Comparison of ENCODE assay signal across 1 cellular context in the genomic region with DNA sequence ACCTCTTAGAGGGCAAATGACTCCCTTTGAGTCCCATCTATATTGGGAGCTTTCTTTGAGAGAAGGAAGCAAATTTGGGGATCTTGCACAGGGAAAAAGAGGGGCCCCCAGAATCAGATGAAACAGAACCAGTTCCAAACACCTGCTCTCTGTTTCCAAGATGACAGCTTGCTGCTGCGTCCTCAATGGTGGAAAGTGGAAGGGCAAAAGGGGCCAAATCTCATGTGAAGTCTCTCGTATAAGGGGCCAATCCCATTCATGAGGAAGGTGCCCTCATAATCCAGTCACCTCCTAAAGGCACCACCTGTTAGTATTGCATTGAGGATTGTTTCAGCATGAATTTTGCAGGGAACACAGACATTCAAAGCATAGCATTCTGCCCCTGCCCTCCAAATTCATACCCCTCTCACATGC.
A peak's percentile ranks its signal among the peaks of the same experiment; 100 is the strongest.
TF ChIP-seq lines count a peak whose summit lies in the region.

No MANE protein-coding gene starts in this region.

TF ChIP-seq in HepG2, 621 proteins besides CTCF, POLR2A, EP300 and RAD21 (continued from another document):
- TF ChIP-seq, protein P1, sequence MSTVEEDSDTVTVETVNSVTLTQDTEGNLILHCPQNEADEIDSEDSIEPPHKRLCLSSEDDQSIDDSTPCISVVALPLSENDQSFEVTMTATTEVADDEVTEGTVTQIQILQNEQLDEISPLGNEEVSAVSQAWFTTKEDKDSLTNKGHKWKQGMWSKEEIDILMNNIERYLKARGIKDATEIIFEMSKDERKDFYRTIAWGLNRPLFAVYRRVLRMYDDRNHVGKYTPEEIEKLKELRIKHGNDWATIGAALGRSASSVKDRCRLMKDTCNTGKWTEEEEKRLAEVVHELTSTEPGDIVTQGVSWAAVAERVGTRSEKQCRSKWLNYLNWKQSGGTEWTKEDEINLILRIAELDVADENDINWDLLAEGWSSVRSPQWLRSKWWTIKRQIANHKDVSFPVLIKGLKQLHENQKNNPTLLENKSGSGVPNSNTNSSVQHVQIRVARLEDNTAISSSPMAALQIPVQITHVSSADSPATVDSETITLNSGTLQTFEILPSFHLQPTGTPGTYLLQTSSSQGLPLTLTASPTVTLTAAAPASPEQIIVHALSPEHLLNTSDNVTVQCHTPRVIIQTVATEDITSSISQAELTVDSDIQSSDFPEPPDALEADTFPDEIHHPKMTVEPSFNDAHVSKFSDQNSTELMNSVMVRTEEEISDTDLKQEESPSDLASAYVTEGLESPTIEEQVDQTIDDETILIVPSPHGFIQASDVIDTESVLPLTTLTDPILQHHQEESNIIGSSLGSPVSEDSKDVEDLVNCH (CRISPR knock-in tag; IDR thresholded peaks at IDR 0.05) = no peak
- TF ChIP-seq, protein P2, sequence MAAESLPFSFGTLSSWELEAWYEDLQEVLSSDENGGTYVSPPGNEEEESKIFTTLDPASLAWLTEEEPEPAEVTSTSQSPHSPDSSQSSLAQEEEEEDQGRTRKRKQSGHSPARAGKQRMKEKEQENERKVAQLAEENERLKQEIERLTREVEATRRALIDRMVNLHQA (CRISPR knock-in tag; IDR thresholded peaks at IDR 0.05) = no peak
- TF ChIP-seq ZNF766 (CRISPR knock-in tag; IDR thresholded peaks at IDR 0.05; ENCODE audit: borderline replicate concordance) = no peak
- no peak for TF ChIP-seq ZNF12 (CRISPR knock-in tag; IDR thresholded peaks at IDR 0.05)
- no peak for TF ChIP-seq CREB1 (IDR thresholded peaks at IDR 0.05)
- TF ChIP-seq CREB1 (CRISPR knock-in tag; IDR thresholded peaks at IDR 0.05) = peak; percentile 11; the same call in 1 of the 2 replicates
- TF ChIP-seq ZNF136 (CRISPR knock-in tag; IDR thresholded peaks at IDR 0.05; ENCODE audit: low read depth) = 0 out of 2 replicates have a peak, but pooled peaks have one; percentile 16
- TF ChIP-seq, protein P3, sequence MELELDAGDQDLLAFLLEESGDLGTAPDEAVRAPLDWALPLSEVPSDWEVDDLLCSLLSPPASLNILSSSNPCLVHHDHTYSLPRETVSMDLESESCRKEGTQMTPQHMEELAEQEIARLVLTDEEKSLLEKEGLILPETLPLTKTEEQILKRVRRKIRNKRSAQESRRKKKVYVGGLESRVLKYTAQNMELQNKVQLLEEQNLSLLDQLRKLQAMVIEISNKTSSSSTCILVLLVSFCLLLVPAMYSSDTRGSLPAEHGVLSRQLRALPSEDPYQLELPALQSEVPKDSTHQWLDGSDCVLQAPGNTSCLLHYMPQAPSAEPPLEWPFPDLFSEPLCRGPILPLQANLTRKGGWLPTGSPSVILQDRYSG (CRISPR knock-in tag; IDR thresholded peaks at IDR 0.05) = no peak
- TF ChIP-seq, protein P4, sequence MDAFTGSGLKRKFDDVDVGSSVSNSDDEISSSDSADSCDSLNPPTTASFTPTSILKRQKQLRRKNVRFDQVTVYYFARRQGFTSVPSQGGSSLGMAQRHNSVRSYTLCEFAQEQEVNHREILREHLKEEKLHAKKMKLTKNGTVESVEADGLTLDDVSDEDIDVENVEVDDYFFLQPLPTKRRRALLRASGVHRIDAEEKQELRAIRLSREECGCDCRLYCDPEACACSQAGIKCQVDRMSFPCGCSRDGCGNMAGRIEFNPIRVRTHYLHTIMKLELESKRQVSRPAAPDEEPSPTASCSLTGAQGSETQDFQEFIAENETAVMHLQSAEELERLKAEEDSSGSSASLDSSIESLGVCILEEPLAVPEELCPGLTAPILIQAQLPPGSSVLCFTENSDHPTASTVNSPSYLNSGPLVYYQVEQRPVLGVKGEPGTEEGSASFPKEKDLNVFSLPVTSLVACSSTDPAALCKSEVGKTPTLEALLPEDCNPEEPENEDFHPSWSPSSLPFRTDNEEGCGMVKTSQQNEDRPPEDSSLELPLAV (CRISPR knock-in tag; conservative IDR thresholded peaks at IDR 0.05; ENCODE audit: low read depth) = no peak
- TF ChIP-seq CHD4 (IDR thresholded peaks at IDR 0.05; ENCODE audit: borderline replicate concordance, low read length) = no peak
- no peak for TF ChIP-seq ZNF781 (CRISPR knock-in tag; IDR thresholded peaks at IDR 0.05; ENCODE audit: borderline replicate concordance, not compliant biosample characterization)
- TF ChIP-seq ZNF430 (CRISPR knock-in tag; IDR thresholded peaks at IDR 0.05) = no peak
- TF ChIP-seq ZBTB21 (CRISPR knock-in tag; IDR thresholded peaks at IDR 0.05) = no peak
- no peak for TF ChIP-seq ZNF878 (CRISPR knock-in tag; IDR thresholded peaks at IDR 0.05)
- no peak for TF ChIP-seq SUZ12 (IDR thresholded peaks at IDR 0.05; ENCODE audit: low read depth, low read length)
- TF ChIP-seq GATAD2A (CRISPR knock-in tag; IDR thresholded peaks at IDR 0.05) = no peak
- TF ChIP-seq, protein P5, sequence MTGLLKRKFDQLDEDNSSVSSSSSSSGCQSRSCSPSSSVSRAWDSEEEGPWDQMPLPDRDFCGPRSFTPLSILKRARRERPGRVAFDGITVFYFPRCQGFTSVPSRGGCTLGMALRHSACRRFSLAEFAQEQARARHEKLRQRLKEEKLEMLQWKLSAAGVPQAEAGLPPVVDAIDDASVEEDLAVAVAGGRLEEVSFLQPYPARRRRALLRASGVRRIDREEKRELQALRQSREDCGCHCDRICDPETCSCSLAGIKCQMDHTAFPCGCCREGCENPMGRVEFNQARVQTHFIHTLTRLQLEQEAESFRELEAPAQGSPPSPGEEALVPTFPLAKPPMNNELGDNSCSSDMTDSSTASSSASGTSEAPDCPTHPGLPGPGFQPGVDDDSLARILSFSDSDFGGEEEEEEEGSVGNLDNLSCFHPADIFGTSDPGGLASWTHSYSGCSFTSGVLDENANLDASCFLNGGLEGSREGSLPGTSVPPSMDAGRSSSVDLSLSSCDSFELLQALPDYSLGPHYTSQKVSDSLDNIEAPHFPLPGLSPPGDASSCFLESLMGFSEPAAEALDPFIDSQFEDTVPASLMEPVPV (CRISPR knock-in tag; IDR thresholded peaks at IDR 0.05) = no peak
- TF ChIP-seq SP140L (CRISPR knock-in tag; IDR thresholded peaks at IDR 0.05; ENCODE audit: borderline replicate concordance) = no peak
- no peak for TF ChIP-seq ESRRA (CRISPR knock-in tag; IDR thresholded peaks at IDR 0.05; ENCODE audit: low read depth)
- no peak for TF ChIP-seq ZNF841 (CRISPR knock-in tag; IDR thresholded peaks at IDR 0.05; ENCODE audit: borderline replicate concordance)
- TF ChIP-seq ZNF552 (CRISPR knock-in tag; IDR thresholded peaks at IDR 0.05; ENCODE audit: borderline replicate concordance) = no peak
- TF ChIP-seq MAZ (IDR thresholded peaks at IDR 0.05; ENCODE audit: borderline replicate concordance, low read depth, low read length) = no peak
- no peak for TF ChIP-seq MAZ (CRISPR knock-in tag; IDR thresholded peaks at IDR 0.05; ENCODE audit: low read depth)
- no peak for TF ChIP-seq ZEB1 (IDR thresholded peaks at IDR 0.05; ENCODE audit: insufficient replicate concordance, low read depth)
- no peak for TF ChIP-seq MZF1 (CRISPR knock-in tag; IDR thresholded peaks at IDR 0.05; ENCODE audit: borderline replicate concordance)
- TF ChIP-seq REPIN1 (CRISPR knock-in tag; IDR thresholded peaks at IDR 0.05; ENCODE audit: borderline replicate concordance, low read depth) = no peak
- TF ChIP-seq, protein P6, sequence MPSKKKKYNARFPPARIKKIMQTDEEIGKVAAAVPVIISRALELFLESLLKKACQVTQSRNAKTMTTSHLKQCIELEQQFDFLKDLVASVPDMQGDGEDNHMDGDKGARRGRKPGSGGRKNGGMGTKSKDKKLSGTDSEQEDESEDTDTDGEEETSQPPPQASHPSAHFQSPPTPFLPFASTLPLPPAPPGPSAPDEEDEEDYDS (CRISPR knock-in tag; IDR thresholded peaks at IDR 0.05) = no peak
- TF ChIP-seq, protein P7, sequence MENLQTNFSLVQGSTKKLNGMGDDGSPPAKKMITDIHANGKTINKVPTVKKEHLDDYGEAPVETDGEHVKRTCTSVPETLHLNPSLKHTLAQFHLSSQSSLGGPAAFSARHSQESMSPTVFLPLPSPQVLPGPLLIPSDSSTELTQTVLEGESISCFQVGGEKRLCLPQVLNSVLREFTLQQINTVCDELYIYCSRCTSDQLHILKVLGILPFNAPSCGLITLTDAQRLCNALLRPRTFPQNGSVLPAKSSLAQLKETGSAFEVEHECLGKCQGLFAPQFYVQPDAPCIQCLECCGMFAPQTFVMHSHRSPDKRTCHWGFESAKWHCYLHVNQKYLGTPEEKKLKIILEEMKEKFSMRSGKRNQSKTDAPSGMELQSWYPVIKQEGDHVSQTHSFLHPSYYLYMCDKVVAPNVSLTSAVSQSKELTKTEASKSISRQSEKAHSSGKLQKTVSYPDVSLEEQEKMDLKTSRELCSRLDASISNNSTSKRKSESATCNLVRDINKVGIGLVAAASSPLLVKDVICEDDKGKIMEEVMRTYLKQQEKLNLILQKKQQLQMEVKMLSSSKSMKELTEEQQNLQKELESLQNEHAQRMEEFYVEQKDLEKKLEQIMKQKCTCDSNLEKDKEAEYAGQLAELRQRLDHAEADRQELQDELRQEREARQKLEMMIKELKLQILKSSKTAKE (CRISPR knock-in tag; IDR thresholded peaks at IDR 0.05; ENCODE audit: borderline replicate concordance) = no peak
- no peak for TF ChIP-seq ZNF30 (CRISPR knock-in tag; IDR thresholded peaks at IDR 0.05)
- no peak for TF ChIP-seq HOXA9 (CRISPR knock-in tag; IDR thresholded peaks at IDR 0.05; ENCODE audit: borderline replicate concordance)
- no peak for TF ChIP-seq ONECUT2 (CRISPR knock-in tag; IDR thresholded peaks at IDR 0.05)
- 0 out of 2 replicates have a peak, but pooled peaks have one; percentile 9 for TF ChIP-seq ZZZ3 (CRISPR knock-in tag; IDR thresholded peaks at IDR 0.05; ENCODE audit: borderline replicate concordance)
- TF ChIP-seq, protein P8, sequence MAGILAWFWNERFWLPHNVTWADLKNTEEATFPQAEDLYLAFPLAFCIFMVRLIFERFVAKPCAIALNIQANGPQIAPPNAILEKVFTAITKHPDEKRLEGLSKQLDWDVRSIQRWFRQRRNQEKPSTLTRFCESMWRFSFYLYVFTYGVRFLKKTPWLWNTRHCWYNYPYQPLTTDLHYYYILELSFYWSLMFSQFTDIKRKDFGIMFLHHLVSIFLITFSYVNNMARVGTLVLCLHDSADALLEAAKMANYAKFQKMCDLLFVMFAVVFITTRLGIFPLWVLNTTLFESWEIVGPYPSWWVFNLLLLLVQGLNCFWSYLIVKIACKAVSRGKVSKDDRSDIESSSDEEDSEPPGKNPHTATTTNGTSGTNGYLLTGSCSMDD (CRISPR knock-in tag; IDR thresholded peaks at IDR 0.05) = no peak
- TF ChIP-seq ZNF329 (CRISPR knock-in tag; IDR thresholded peaks at IDR 0.05; ENCODE audit: low read depth) = no peak
- no peak for TF ChIP-seq ZNF274 (CRISPR knock-in tag; IDR thresholded peaks at IDR 0.05)
- 0 out of 2 replicates have a peak, but pooled peaks have one; percentile 10 for TF ChIP-seq HMG20A (CRISPR knock-in tag; IDR thresholded peaks at IDR 0.05; ENCODE audit: borderline replicate concordance)
- no peak for TF ChIP-seq KDM1A (CRISPR knock-in tag; IDR thresholded peaks at IDR 0.05)
- TF ChIP-seq, protein P9, sequence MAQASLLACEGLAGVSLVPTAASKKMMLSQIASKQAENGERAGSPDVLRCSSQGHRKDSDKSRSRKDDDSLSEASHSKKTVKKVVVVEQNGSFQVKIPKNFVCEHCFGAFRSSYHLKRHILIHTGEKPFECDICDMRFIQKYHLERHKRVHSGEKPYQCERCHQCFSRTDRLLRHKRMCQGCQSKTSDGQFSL (CRISPR knock-in tag; IDR thresholded peaks at IDR 0.05) = no peak
- TF ChIP-seq TBX2 (CRISPR knock-in tag; IDR thresholded peaks at IDR 0.05; ENCODE audit: borderline replicate concordance) = no peak
- TF ChIP-seq, protein P10, sequence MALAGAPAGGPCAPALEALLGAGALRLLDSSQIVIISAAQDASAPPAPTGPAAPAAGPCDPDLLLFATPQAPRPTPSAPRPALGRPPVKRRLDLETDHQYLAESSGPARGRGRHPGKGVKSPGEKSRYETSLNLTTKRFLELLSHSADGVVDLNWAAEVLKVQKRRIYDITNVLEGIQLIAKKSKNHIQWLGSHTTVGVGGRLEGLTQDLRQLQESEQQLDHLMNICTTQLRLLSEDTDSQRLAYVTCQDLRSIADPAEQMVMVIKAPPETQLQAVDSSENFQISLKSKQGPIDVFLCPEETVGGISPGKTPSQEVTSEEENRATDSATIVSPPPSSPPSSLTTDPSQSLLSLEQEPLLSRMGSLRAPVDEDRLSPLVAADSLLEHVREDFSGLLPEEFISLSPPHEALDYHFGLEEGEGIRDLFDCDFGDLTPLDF (CRISPR knock-in tag; IDR thresholded peaks at IDR 0.05) = no peak
- TF ChIP-seq, protein P11, sequence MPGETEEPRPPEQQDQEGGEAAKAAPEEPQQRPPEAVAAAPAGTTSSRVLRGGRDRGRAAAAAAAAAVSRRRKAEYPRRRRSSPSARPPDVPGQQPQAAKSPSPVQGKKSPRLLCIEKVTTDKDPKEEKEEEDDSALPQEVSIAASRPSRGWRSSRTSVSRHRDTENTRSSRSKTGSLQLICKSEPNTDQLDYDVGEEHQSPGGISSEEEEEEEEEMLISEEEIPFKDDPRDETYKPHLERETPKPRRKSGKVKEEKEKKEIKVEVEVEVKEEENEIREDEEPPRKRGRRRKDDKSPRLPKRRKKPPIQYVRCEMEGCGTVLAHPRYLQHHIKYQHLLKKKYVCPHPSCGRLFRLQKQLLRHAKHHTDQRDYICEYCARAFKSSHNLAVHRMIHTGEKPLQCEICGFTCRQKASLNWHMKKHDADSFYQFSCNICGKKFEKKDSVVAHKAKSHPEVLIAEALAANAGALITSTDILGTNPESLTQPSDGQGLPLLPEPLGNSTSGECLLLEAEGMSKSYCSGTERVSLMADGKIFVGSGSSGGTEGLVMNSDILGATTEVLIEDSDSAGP (CRISPR knock-in tag; IDR thresholded peaks at IDR 0.05; ENCODE audit: borderline replicate concordance) = no peak
- no peak for TF ChIP-seq EEA1 (CRISPR knock-in tag; IDR thresholded peaks at IDR 0.05; ENCODE audit: borderline replicate concordance)
- TF ChIP-seq ZNF768 (CRISPR knock-in tag; IDR thresholded peaks at IDR 0.05) = no peak
- no peak for TF ChIP-seq ZSCAN30 (CRISPR knock-in tag; IDR thresholded peaks at IDR 0.05)
- TF ChIP-seq ZNF24 (IDR thresholded peaks at IDR 0.05) = 0 out of 2 replicates have a peak, but pooled peaks have one; percentile 15
- TF ChIP-seq, protein P12, sequence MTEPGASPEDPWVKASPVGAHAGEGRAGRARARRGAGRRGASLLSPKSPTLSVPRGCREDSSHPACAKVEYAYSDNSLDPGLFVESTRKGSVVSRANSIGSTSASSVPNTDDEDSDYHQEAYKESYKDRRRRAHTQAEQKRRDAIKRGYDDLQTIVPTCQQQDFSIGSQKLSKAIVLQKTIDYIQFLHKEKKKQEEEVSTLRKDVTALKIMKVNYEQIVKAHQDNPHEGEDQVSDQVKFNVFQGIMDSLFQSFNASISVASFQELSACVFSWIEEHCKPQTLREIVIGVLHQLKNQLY (CRISPR knock-in tag; IDR thresholded peaks at IDR 0.05) = no peak
- TF ChIP-seq, protein P13, sequence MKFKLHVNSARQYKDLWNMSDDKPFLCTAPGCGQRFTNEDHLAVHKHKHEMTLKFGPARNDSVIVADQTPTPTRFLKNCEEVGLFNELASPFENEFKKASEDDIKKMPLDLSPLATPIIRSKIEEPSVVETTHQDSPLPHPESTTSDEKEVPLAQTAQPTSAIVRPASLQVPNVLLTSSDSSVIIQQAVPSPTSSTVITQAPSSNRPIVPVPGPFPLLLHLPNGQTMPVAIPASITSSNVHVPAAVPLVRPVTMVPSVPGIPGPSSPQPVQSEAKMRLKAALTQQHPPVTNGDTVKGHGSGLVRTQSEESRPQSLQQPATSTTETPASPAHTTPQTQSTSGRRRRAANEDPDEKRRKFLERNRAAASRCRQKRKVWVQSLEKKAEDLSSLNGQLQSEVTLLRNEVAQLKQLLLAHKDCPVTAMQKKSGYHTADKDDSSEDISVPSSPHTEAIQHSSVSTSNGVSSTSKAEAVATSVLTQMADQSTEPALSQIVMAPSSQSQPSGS (CRISPR knock-in tag; IDR thresholded peaks at IDR 0.05) = no peak
- no peak for TF ChIP-seq WIZ (CRISPR knock-in tag; IDR thresholded peaks at IDR 0.05)
- 0 out of 2 replicates have a peak, but pooled peaks have one; percentile 18 for TF ChIP-seq ZNF570 (CRISPR knock-in tag; IDR thresholded peaks at IDR 0.05; ENCODE audit: borderline replicate concordance)
- no peak for TF ChIP-seq TOE1 (CRISPR knock-in tag; IDR thresholded peaks at IDR 0.05)
